ENCODE assay signal across 22 cellular contexts in genomic region chr13:101417501-101417900, GRCh38. TPM values are rescaled to one million over a fixed set of nuclear protein-coding genes. Genes with fewer than 3 reads are reported as not detected.
"Had no signal": no experiment of that assay in that cellular context is flagged by ENCODE, and none has a peak within 500 bp of the region (broad histone marks: within the 10 kb centered on the region; RNA-seq: fewer than 3 reads in every experiment).

No MANE protein-coding gene starts in this region.

- H3K9me3 Mint-ChIP-seq: activated naive CD8-positive, alpha-beta T cell treated with anti-CD3 and anti-CD28 coated beads for 36 hours; activated T-cell treated with anti-CD3 and anti-CD28 coated beads, Interleukin-2, amount 50 U/mL, for 4 hours; activated T-helper 2 cell treated with anti-CD3 and anti-CD28 coated beads, Interferon-gamma antibody, Interleukin-2, Interleukin-4, amounts not matched to agents 10 μg/mL and 5 μg/mL and 100 μg/mL, durations not matched to agents 14 hours and 24 hours and 36 hours; memory B cell; T-helper 1 cell treated with Interleukin-12 subunit alpha and Interleukin-12 subunit beta and Interleukin-4 antibody, amounts not matched to agents 30 μg/mL and 1 μg/mL, for 36 hours; WTC11 had no signal

- H3K4me1 ChIP-seq: gastrocnemius medialis, upper lobe of right lung had no signal

- H3K27me3 ChIP-seq: thyroid gland had no signal

- H3K27ac ChIP-seq: cardiac muscle cell, esophagus muscularis mucosa, gastrocnemius medialis, thyroid gland, upper lobe of right lung had no signal

- H3K27ac Mint-ChIP-seq: activated naive CD8-positive, alpha-beta T cell treated with anti-CD3 and anti-CD28 coated beads for 36 hours; activated T-helper 2 cell treated with anti-CD3 and anti-CD28 coated beads, Interferon-gamma antibody, Interleukin-2, Interleukin-4, amounts not matched to agents 10 μg/mL and 5 μg/mL and 100 μg/mL, durations not matched to agents 14 hours and 24 hours and 36 hours; memory B cell; nephron progenitor cell; T-helper 1 cell treated with Interleukin-12 subunit alpha and Interleukin-12 subunit beta and Interleukin-4 antibody, amounts not matched to agents 30 μg/mL and 1 μg/mL, for 36 hours; WTC11 had no signal

- H3K36me3 ChIP-seq: cardiac muscle cell, esophagus muscularis mucosa, gastrocnemius medialis, thyroid gland, upper lobe of right lung had no signal

- H3K9me3 ChIP-seq: esophagus muscularis mucosa, gastrocnemius medialis, thyroid gland, upper lobe of right lung had no signal

- DNase-seq: activated CD8-positive, alpha-beta memory T cell treated with anti-CD3 and anti-CD28 coated beads for 24 hours; activated CD8-positive, alpha-beta memory T cell treated with anti-CD3 and anti-CD28 coated beads, Interleukin-2, amount 50 U/mL, for 48 hours; activated naive CD4-positive, alpha-beta T cell treated with Interleukin-2 at 50 U/mL for 16 hours; activated naive CD8-positive, alpha-beta T cell treated with anti-CD3 and anti-CD28 coated beads for 36 hours; activated T-cell treated with anti-CD3 and anti-CD28 coated beads, Interleukin-2, amount 50 U/mL, for 4 hours; effector memory CD4-positive, alpha-beta T cell; gastrocnemius medialis; nephron progenitor cell; occipital lobe; small intestine; stimulated activated CD4-positive, alpha-beta T cell treated with anti-CD3 and anti-CD28 coated beads, Interleukin-2, amount 100 ng/mL, for 48 hours; stimulated activated CD8-positive, alpha-beta memory T cell treated with anti-CD3 and anti-CD28 coated beads, Interleukin-4, amount 100 ng/mL, for 48 hours; stimulated activated naive CD4-positive, alpha-beta T cell; T1000; upper lobe of right lung had no signal

- FAIRE-seq: small intestine had no signal

- H3K4me3 Mint-ChIP-seq: activated naive CD8-positive, alpha-beta T cell treated with anti-CD3 and anti-CD28 coated beads for 36 hours; activated T-cell treated with anti-CD3 and anti-CD28 coated beads, Interleukin-2, amount 50 U/mL, for 4 hours; memory B cell; T-helper 1 cell treated with Interleukin-12 subunit alpha and Interleukin-12 subunit beta and Interleukin-4 antibody, amounts not matched to agents 30 μg/mL and 1 μg/mL, for 36 hours had no signal

- H3K36me3 Mint-ChIP-seq: activated naive CD8-positive, alpha-beta T cell treated with anti-CD3 and anti-CD28 coated beads for 36 hours; memory B cell; WTC11 had no signal

- ATAC-seq: activated T-cell treated with anti-CD3 and anti-CD28 coated beads, Interleukin-2, amount 50 U/mL, for 4 hours; gastrocnemius medialis; upper lobe of right lung had no signal

RNA-seq across cellular contexts. Expression of gene NALCN, which starts 1.2 kb away (rescaled TPM):
- total RNA-seq: activated naive CD8-positive, alpha-beta T cell treated with anti-CD3 and anti-CD28 coated beads for 36 hours; activated T-cell treated with anti-CD3 and anti-CD28 coated beads, Interleukin-2, amount 50 U/mL, for 4 hours; activated T-helper 2 cell treated with anti-CD3 and anti-CD28 coated beads, Interferon-gamma antibody, Interleukin-2, Interleukin-4, amounts not matched to agents 10 μg/mL and 5 μg/mL and 100 μg/mL, durations not matched to agents 14 hours and 24 hours and 36 hours; cardiac muscle cell had no signal
- polyA plus RNA-seq: cardiac muscle cell had no signal

RNA-seq across cellular contexts. Expression of gene ITGBL1, which starts 35.0 kb away (rescaled TPM):
- total RNA-seq: activated naive CD8-positive, alpha-beta T cell treated with anti-CD3 and anti-CD28 coated beads for 36 hours; activated T-helper 2 cell treated with anti-CD3 and anti-CD28 coated beads, Interferon-gamma antibody, Interleukin-2, Interleukin-4, amounts not matched to agents 10 μg/mL and 5 μg/mL and 100 μg/mL, durations not matched to agents 14 hours and 24 hours and 36 hours; cardiac muscle cell had no signal
- polyA plus RNA-seq: cardiac muscle cell had no signal
